In the genomic region with DNA sequence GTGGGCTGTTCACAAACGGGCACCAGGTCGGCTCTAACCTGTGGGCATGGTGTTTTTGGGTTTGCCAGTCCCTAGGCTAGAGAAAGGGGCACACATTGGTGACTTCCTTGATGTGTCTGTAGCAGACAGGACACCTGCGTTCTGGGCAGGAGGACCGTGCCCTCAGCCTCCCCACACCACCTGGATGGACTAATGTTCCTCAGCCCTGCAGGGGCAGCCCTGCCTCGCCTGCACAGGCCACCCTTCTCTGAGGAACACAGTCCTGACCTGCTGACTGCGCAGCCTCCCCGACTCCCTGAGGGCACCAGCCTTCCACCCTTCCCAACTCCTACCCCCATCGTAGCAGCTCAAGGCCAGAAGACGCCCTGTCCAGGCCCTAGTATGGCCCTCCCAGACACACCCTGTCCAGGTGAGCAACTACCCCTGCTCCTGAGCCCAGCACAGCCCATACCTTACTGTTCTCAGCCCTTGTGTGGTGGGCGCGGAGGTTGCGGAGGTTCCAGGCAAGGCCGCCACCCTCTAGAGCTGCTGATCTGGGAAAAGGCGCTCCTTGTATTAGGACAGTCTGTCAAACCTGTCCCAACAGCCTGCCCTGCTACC, we compare ENCODE assay signal across 12 cellular contexts.
"Had no signal": no experiment of that assay in that cellular context is flagged by ENCODE, and none has a peak within 500 bp of the region (broad histone marks: within the 10 kb centered on the region; RNA-seq: fewer than 3 reads in every experiment).

No MANE protein-coding gene starts in this region.

- H3K4me3 Mint-ChIP-seq: naive thymus-derived CD4-positive, alpha-beta T cell had no signal

- H3K27ac ChIP-seq: cardiac muscle cell, neutrophil, stomach, thoracic aorta had no signal

- H3K4me3 ChIP-seq: cardiac muscle cell, stomach, thoracic aorta had no signal

- H3K36me3 ChIP-seq: cardiac muscle cell, neutrophil, thoracic aorta had no signal

- DNase-seq: activated CD4-positive, alpha-beta T cell treated with anti-CD3 and anti-CD28 coated beads, Interleukin-2, amount 50 U/mL, for 48 hours; activated naive CD4-positive, alpha-beta T cell treated with Interleukin-2 at 50 U/mL for 16 hours; naive thymus-derived CD4-positive, alpha-beta T cell; stimulated activated CD4-positive, alpha-beta T cell treated with anti-CD3 and anti-CD28 coated beads, Interleukin-2, amount 100 ng/mL, for 24 hours had no signal

- H3K27me3 Mint-ChIP-seq: naive thymus-derived CD4-positive, alpha-beta T cell; progenitor cell of endocrine pancreas had no signal

- H3K27ac Mint-ChIP-seq: progenitor cell of endocrine pancreas had no signal

- ATAC-seq: activated CD4-positive, CD25-positive, alpha-beta regulatory T cell treated with anti-CD3 and anti-CD28 coated beads, Interleukin-2, amount 50 U/mL, for 24 hours; naive thymus-derived CD4-positive, alpha-beta T cell; sciatic nerve had no signal

- H3K9me3 ChIP-seq: neutrophil, stomach, thoracic aorta had no signal

- H3K27me3 ChIP-seq: cardiac muscle cell, neutrophil, stomach had no signal

- FAIRE-seq: astrocyte had no signal
